ENCODE assay signal across 18 cellular contexts in the genomic region with DNA sequence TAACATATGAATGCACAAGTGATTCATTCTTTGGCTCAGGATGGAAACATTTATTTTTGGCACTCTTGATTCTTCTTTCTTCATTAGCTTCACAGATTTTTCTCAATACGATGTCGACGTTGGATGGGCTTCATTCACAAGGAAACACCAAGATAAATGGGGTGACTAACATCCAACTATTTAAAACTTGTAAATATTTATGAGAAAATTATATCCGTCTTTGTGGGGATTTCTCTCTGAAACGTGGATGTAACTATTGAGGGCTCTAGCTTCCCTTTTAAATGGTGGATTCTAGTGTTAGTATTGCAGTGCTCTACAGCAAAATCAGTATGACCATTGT. TPM values are rescaled to one million over a fixed set of nuclear protein-coding genes. Genes with fewer than 3 reads are reported as not detected.
DNase-seq lines count a peak whose midpoint lies in the region; ATAC-seq and TF ChIP-seq lines count a peak whose summit lies in the region.
"Had no signal": no experiment of that assay in that cellular context is flagged by ENCODE, and none has a peak within 500 bp of the region (broad histone marks: within the 10 kb centered on the region; RNA-seq: fewer than 3 reads in every experiment).

No MANE protein-coding gene starts in this region.

- H3K27ac Mint-ChIP-seq in activated CD4-positive, alpha-beta memory T cell treated with anti-CD3 and anti-CD28 coated beads for 36 hours, result peak overlapping the region; percentile 87
- no peak overlapping the region for H3K27ac Mint-ChIP-seq in activated CD4-positive, alpha-beta memory T cell treated with anti-CD3 and anti-CD28 coated beads, Interleukin-2, amount 10 ng/mL, durations not matched to agents 7 days and 5 days
- no peak overlapping the region for H3K27ac Mint-ChIP-seq in CD8-positive, alpha-beta memory T cell

- H3K18ac ChIP-seq in IMR-90 (ENCODE audit: low read depth, low read length), result peak overlapping the region; percentile 86

- TF ChIP-seq RAD21 in IMR-90 (IDR thresholded peaks at IDR 0.05; ENCODE audit: low read length), result no peak

- peak overlapping the region; percentile 57; the same call in 1 of the 3 replicates for H2BK15ac ChIP-seq in IMR-90 (ENCODE audit: low read depth, low read length)

- no peaks in the 10 kb centered on the region for H3K27me3 Mint-ChIP-seq in activated CD4-positive, alpha-beta memory T cell treated with anti-CD3 and anti-CD28 coated beads for 36 hours
- no peaks in the 10 kb centered on the region for H3K27me3 Mint-ChIP-seq in activated CD4-positive, alpha-beta memory T cell treated with anti-CD3 and anti-CD28 coated beads, Interleukin-2, amount 10 ng/mL, durations not matched to agents 7 days and 5 days
- peaks cover 3 to 5% of the 10 kb centered on the region in 2 donors for H3K27me3 Mint-ChIP-seq in CD8-positive, alpha-beta memory T cell
- H3K27me3 Mint-ChIP-seq: CD4-positive, CD25-positive, alpha-beta regulatory T cell had no signal

- whole genome bisulfite sequencing in IMR-90 (ENCODE audit: extremely low coverage in 2 of 2, insufficient read length in 1 of 2), 2 experiments, result no CpG with 5 or more reads among the region's 5 CpGs

- peak overlapping the region; percentile 86 for H4K5ac ChIP-seq in IMR-90 (ENCODE audit: low read depth, low read length)

- peaks cover 7% of the 10 kb centered on the region for H3K9me1 ChIP-seq in IMR-90 (ENCODE audit: insufficient read depth, low read length)

- in situ Hi-C loops in IMR-90 (cut with MboI; ENCODE audit: low sequenced_read_pairs), result no loop called here

- H3K79me1 ChIP-seq in IMR-90 (ENCODE audit: low read depth in 1 of 2, low read length in 2 of 2), result no peaks in the 10 kb centered on the region

- H3K4ac ChIP-seq in IMR-90 (ENCODE audit: low read depth, low read length), result peak overlapping the region; percentile 55; the same call in 1 of the 2 replicates

- peak; percentile 66 for ATAC-seq in IMR-90 (ENCODE audit: low read depth)
- ATAC-seq: HepG2 had no signal

- no TSS peak for BruUV-seq in IMR-90 (replicated peaks; lab: Mats Ljungman, UMichigan)

- no peaks in the 10 kb centered on the region for H3K9me3 ChIP-seq in IMR-90 (ENCODE audit: control insufficient read depth, insufficient read depth, low read length)
- H3K9me3 ChIP-seq in CD8-positive, alpha-beta memory T cell (ENCODE audit: low read length), result no peaks in the 10 kb centered on the region
- H3K9me3 ChIP-seq: MG63 had no signal

- intact Hi-C loops in activated CD4-positive, alpha-beta memory T cell treated with anti-CD3 and anti-CD28 coated beads for 36 hours (cut with micrococcal nuclease), result no loop called here
- intact Hi-C loops in IMR-90 (cut with micrococcal nuclease), result loop anchor here (5.0 kb wide), 1 partner anchor 97 kb away; no protein-coding TSS in a partner anchor

- 0 out of 2 replicates have a peak overlapping the region, but pooled peaks have one; percentile 33 for H3K9ac ChIP-seq in IMR-90 (ENCODE audit: low read depth, low read length)

- H3K4me2 ChIP-seq in IMR-90 (ENCODE audit: low read depth, low read length), result peak overlapping the region; percentile 53; the same call in 1 of the 2 replicates

- H2BK5ac ChIP-seq in IMR-90 (ENCODE audit: low read depth, low read length, poor library complexity, severe bottlenecking), result peak overlapping the region; percentile 82

- H3K56ac ChIP-seq in IMR-90 (ENCODE audit: extremely low read depth, insufficient read depth, low read length), result no peak overlapping the region; the same call in 1 of the 2 replicates

- peak overlapping the region; percentile 69; the same call in 1 of the 2 replicates for H2BK120ac ChIP-seq in IMR-90 (ENCODE audit: low read depth, low read length)

- no peak overlapping the region for H2AK9ac ChIP-seq in IMR-90 (replicated peaks; ENCODE audit: low read depth, low read length, poor library complexity)

- peaks cover 17% of the 10 kb centered on the region for H3K4me1 ChIP-seq in IMR-90 (ENCODE audit: control insufficient read depth, insufficient read depth, low read length)
- no peaks in the 10 kb centered on the region for H3K4me1 ChIP-seq in CD8-positive, alpha-beta memory T cell (ENCODE audit: insufficient read depth, low read length)

- no peaks in the 10 kb centered on the region for H4K20me1 ChIP-seq in IMR-90 (ENCODE audit: insufficient read depth, low read length)

- no peaks in the 10 kb centered on the region for H3K27me3 ChIP-seq in IMR-90 (ENCODE audit: control insufficient read depth, insufficient read depth, low read length)
- no peaks in the 10 kb centered on the region for H3K27me3 ChIP-seq in CD8-positive, alpha-beta memory T cell (ENCODE audit: insufficient read depth, low read length, poor library complexity, severe bottlenecking)
- H3K27me3 ChIP-seq: MG63 had no signal

- CTCF ChIA-PET in activated CD4-positive, alpha-beta memory T cell treated with anti-CD3 and anti-CD28 coated beads for 36 hours (lab: Charles Lee), result no interaction called here
- CTCF ChIA-PET in activated CD4-positive, alpha-beta memory T cell treated with anti-CD3 and anti-CD28 coated beads, Interleukin-2, amount 10 ng/mL, durations not matched to agents 7 days and 5 days (lab: Charles Lee), result no interaction called here
- CTCF ChIA-PET in IMR-90 (lab: Yijun Ruan, JAX), result interaction anchor here (0.5 to 0.9 kb wide), 2 partner anchors 77 to 96 kb away, joined by 3 to 4 read pairs; no protein-coding TSS in a partner anchor
- CTCF ChIA-PET in CD8-positive, alpha-beta memory T cell (lab: Charles Lee), result no interaction called here

- no peaks in the 10 kb centered on the region for H3K9me3 Mint-ChIP-seq in activated CD4-positive, alpha-beta memory T cell treated with anti-CD3 and anti-CD28 coated beads for 36 hours
- peaks cover 6% of the 10 kb centered on the region for H3K9me3 Mint-ChIP-seq in activated CD4-positive, alpha-beta memory T cell treated with anti-CD3 and anti-CD28 coated beads, Interleukin-2, amount 10 ng/mL, durations not matched to agents 7 days and 5 days
- H3K9me3 Mint-ChIP-seq in CD8-positive, alpha-beta memory T cell, result no peaks in the 10 kb centered on the region
- H3K9me3 Mint-ChIP-seq: CD4-positive, CD25-positive, alpha-beta regulatory T cell had no signal

- H4K91ac ChIP-seq in IMR-90 (ENCODE audit: insufficient read depth, low read depth, low read length), result no peak overlapping the region

- 0 out of 2 replicates have a peak overlapping the region, but pooled peaks have one; percentile 77 for H2AK5ac ChIP-seq in IMR-90 (ENCODE audit: low read depth, low read length)

- dilution Hi-C loops in IMR-90 (cut with HindIII; ENCODE audit: low sequenced_read_pairs, unreplicated experiment), result no loop called here

- TF ChIP-seq POLR2A in IMR-90 (IDR thresholded peaks at IDR 0.05; ENCODE audit: low read depth, low read length), result no peak

- H4K8ac ChIP-seq in IMR-90 (ENCODE audit: low read depth in 2 of 2, low read length in 2 of 2), result peak overlapping the region; percentile 23 to 62; a peak in 3 of 4 replicates

- peak overlapping the region; percentile 29; the same call in 1 of the 2 replicates for H2BK20ac ChIP-seq in IMR-90 (ENCODE audit: low read depth, low read length)

- H3K36me3 ChIP-seq in IMR-90 (ENCODE audit: control insufficient read depth, insufficient read depth, low read length), result no peaks in the 10 kb centered on the region
- no peaks in the 10 kb centered on the region for H3K36me3 ChIP-seq in CD8-positive, alpha-beta memory T cell (ENCODE audit: insufficient read depth, low read length)
- H3K36me3 ChIP-seq: MG63 had no signal

- H3K27ac ChIP-seq in IMR-90 (ENCODE audit: insufficient read depth, low read length), result peak overlapping the region; percentile 85; the same call in 1 of the 2 replicates
- H3K27ac ChIP-seq in CD8-positive, alpha-beta memory T cell (ENCODE audit: low read depth, low read length), result no peak overlapping the region

- H3K4me3 Mint-ChIP-seq in activated CD4-positive, alpha-beta memory T cell treated with anti-CD3 and anti-CD28 coated beads for 36 hours, result no peak overlapping the region
- no peak overlapping the region for H3K4me3 Mint-ChIP-seq in activated CD4-positive, alpha-beta memory T cell treated with anti-CD3 and anti-CD28 coated beads, Interleukin-2, amount 10 ng/mL, durations not matched to agents 7 days and 5 days
- no peak overlapping the region for H3K4me3 Mint-ChIP-seq in CD8-positive, alpha-beta memory T cell
- H3K4me3 Mint-ChIP-seq: CD4-positive, CD25-positive, alpha-beta regulatory T cell had no signal

- H3K36me3 Mint-ChIP-seq in activated CD4-positive, alpha-beta memory T cell treated with anti-CD3 and anti-CD28 coated beads for 36 hours, result no peaks in the 10 kb centered on the region
- H3K36me3 Mint-ChIP-seq in activated CD4-positive, alpha-beta memory T cell treated with anti-CD3 and anti-CD28 coated beads, Interleukin-2, amount 10 ng/mL, durations not matched to agents 7 days and 5 days (ENCODE audit: low read depth), result peaks cover 10% of the 10 kb centered on the region
- H3K36me3 Mint-ChIP-seq in CD8-positive, alpha-beta memory T cell, result no peaks in the 10 kb centered on the region
- H3K36me3 Mint-ChIP-seq: CD4-positive, CD25-positive, alpha-beta regulatory T cell had no signal

- POLR2A ChIA-PET in activated CD4-positive, alpha-beta memory T cell treated with anti-CD3 and anti-CD28 coated beads for 36 hours (lab: Charles Lee), result interaction anchor here (0.8 kb wide), 1 partner anchor 147 kb away, joined by 3 read pairs; no protein-coding TSS in a partner anchor
- POLR2A ChIA-PET in activated CD4-positive, alpha-beta memory T cell treated with anti-CD3 and anti-CD28 coated beads, Interleukin-2, amount 10 ng/mL, durations not matched to agents 7 days and 5 days (lab: Charles Lee), result no interaction called here
- POLR2A ChIA-PET in IMR-90 (lab: Charles Lee; ENCODE audit: unreplicated experiment), result no interaction called here
- POLR2A ChIA-PET in CD8-positive, alpha-beta memory T cell (lab: Charles Lee), result interaction anchor here (0.5 kb wide), 1 partner anchor 126 kb away, joined by 3 read pairs; no protein-coding TSS in a partner anchor

- TF ChIP-seq CTCF in IMR-90 (conservative IDR thresholded peaks at IDR 0.05; ENCODE audit: low read depth, low read length) (no peak), fibroblast of the aortic adventitia (IDR thresholded peaks at IDR 0.05; ENCODE audit: insufficient read depth, low read length) (no peak)

- no peak overlapping the region for H3K4me3 ChIP-seq in IMR-90 (ENCODE audit: insufficient read depth, low read depth, low read length)
- no peak overlapping the region for H3K4me3 ChIP-seq in fibroblast of the aortic adventitia (ENCODE audit: low read depth, low read length)
- no peak overlapping the region for H3K4me3 ChIP-seq in CD8-positive, alpha-beta memory T cell (ENCODE audit: low read length)
- H3K4me3 ChIP-seq: MG63 had no signal

- peaks cover 58% of the 10 kb centered on the region for H3K4me1 Mint-ChIP-seq in activated CD4-positive, alpha-beta memory T cell treated with anti-CD3 and anti-CD28 coated beads for 36 hours (ENCODE audit: low read depth)
- H3K4me1 Mint-ChIP-seq in activated CD4-positive, alpha-beta memory T cell treated with anti-CD3 and anti-CD28 coated beads, Interleukin-2, amount 10 ng/mL, durations not matched to agents 7 days and 5 days, result peaks cover 18% of the 10 kb centered on the region
- peaks cover 8 to 11% (median 11%) of the 10 kb centered on the region in 3 donors for H3K4me1 Mint-ChIP-seq in CD8-positive, alpha-beta memory T cell

- DNase-seq in activated CD4-positive, alpha-beta memory T cell treated with anti-CD3 and anti-CD28 coated beads for 36 hours, result no peak
- DNase-seq in activated CD4-positive, alpha-beta memory T cell treated with anti-CD3 and anti-CD28 coated beads, Interleukin-2, amount 10 ng/mL, durations not matched to agents 7 days and 5 days, result no peak
- peak; percentile 86 for DNase-seq in IMR-90
- DNase-seq in astrocyte of the hippocampus (ENCODE audit: low read depth, low spot score), result peak; percentile 27
- peak; percentile 78 for DNase-seq in fibroblast of the aortic adventitia (ENCODE audit: low read depth)
- no peak for DNase-seq in NOMO-1 treated with DMSO at 0.1 percent for 48 hours (lab: John Stamatoyannopoulos, UW; ENCODE audit: unreplicated experiment)
- no peak for DNase-seq in CD8-positive, alpha-beta memory T cell
- no peak for DNase-seq in NCI-H1930 (lab: John Stamatoyannopoulos, UW)
- DNase-seq: CD4-positive, CD25-positive, alpha-beta regulatory T cell; DMS79 treated with DMSO at 0.1 percent for 48 hours; GDM1; MG63; NCI-H1092 treated with DMSO at 0.1 percent for 48 hours; NCI-H1694; NCI-H69; NK-92 treated with Interleukin-12 subunit alpha and Interleukin-12 subunit beta, amount 100 ng/mL, for 24 hours; PC-3 had no signal

- no peak overlapping the region for H2AFZ ChIP-seq in IMR-90 (replicated peaks; ENCODE audit: low read length, poor library complexity)

- H3K23ac ChIP-seq in IMR-90 (ENCODE audit: low read depth, low read length), result peak overlapping the region; percentile 43; the same call in 1 of the 2 replicates

- H3K14ac ChIP-seq in IMR-90 (replicated peaks; ENCODE audit: low read depth, low read length), result no peak overlapping the region; the same call in 1 of the 2 replicates

RNA-seq across cellular contexts. Expression of a gene that starts 27.2 kb away (rescaled TPM):
- 10 to 100 TPM; 14.7 to 19.8 TPM for total RNA-seq in activated CD4-positive, alpha-beta memory T cell treated with anti-CD3 and anti-CD28 coated beads for 36 hours
- 1 to 10 TPM; 1.1 to 1.4 TPM for total RNA-seq in activated CD4-positive, alpha-beta memory T cell treated with anti-CD3 and anti-CD28 coated beads, Interleukin-2, amount 10 ng/mL, durations not matched to agents 7 days and 5 days
- total RNA-seq in IMR-90 (2012; rRNA removed), result 7.2 and 8.8 TPM in 2 replicates
- 1.9 and 2.0 TPM in 2 replicates for polyA plus RNA-seq in IMR-90 (2012; rRNA removed)
- polyA plus RNA-seq in IMR-90 (2012; cell fraction: cytosol; rRNA removed), result 0.36 and 0.88 TPM in 2 replicates
- 0.23 and 0.52 TPM in 2 replicates for polyA plus RNA-seq in IMR-90 (2012; cell fraction: nucleus; rRNA removed; ENCODE audit: low replicate concordance)
- total RNA-seq in fibroblast of the aortic adventitia (ENCODE audit: low replicate concordance), result 0.08 and 17.1 TPM in 2 replicates
- 1 to 10 TPM; 1.6 to 1.9 TPM for total RNA-seq in CD8-positive, alpha-beta memory T cell
- 0.26 TPM for polyA plus RNA-seq in CD8-positive, alpha-beta memory T cell
- total RNA-seq: HepG2 had no signal
- polyA plus RNA-seq: HepG2 had no signal

Comparison
In these comparisons a context has a peak if more than half of its experiments do, and no peak if none do; other contexts are left out.
1. POLR2A ChIA-PET loops: an anchor here in activated CD4-positive, alpha-beta memory T cell treated with anti-CD3 and anti-CD28 coated beads for 36 hours (0.8 kb wide) and CD8-positive, alpha-beta memory T cell (0.5 kb wide); none called in activated CD4-positive, alpha-beta memory T cell treated with anti-CD3 and anti-CD28 coated beads, Interleukin-2, amount 10 ng/mL, durations not matched to agents 7 days and 5 days and IMR-90.
2. DNase-seq: peak in IMR-90 (single experiment), astrocyte of the hippocampus (single experiment) and fibroblast of the aortic adventitia (single experiment); none in activated CD4-positive, alpha-beta memory T cell treated with anti-CD3 and anti-CD28 coated beads for 36 hours (single experiment), activated CD4-positive, alpha-beta memory T cell treated with anti-CD3 and anti-CD28 coated beads, Interleukin-2, amount 10 ng/mL, durations not matched to agents 7 days and 5 days (single experiment), NOMO-1 treated with DMSO at 0.1 percent for 48 hours (single experiment), CD8-positive, alpha-beta memory T cell (0 of 5) and NCI-H1930 (0 of 2).